In genomic region chr5:128777052-128777451, GRCh38 we compare ENCODE assay signal across 10 cellular contexts.
DNase-seq lines count a peak whose midpoint lies in the region; ATAC-seq lines count a peak whose summit lies in the region.
"Had no signal": no experiment of that assay in that cellular context is flagged by ENCODE, and none has a peak within 500 bp of the region (broad histone marks: within the 10 kb centered on the region; RNA-seq: fewer than 3 reads in every experiment).

No MANE protein-coding gene starts in this region.

- peak; percentile 91 for ATAC-seq in GM18909 (IDR thresholded peaks at IDR 0.05; ENCODE audit: poor library complexity, unreplicated experiment)
- ATAC-seq in HG02610 (IDR thresholded peaks at IDR 0.05; ENCODE audit: unreplicated experiment): peak; percentile 92
- ATAC-seq in HG03469 (IDR thresholded peaks at IDR 0.05; ENCODE audit: unreplicated experiment): peak; percentile 90
- ATAC-seq: SK-N-SH treated with all-trans-retinoic acid at 6 μM for 48 hours had no signal

- DNase-seq in Daoy (ENCODE audit: low read depth) (peak; percentile 19), NCI-H345 (lab: John Stamatoyannopoulos, UW) (no peak), kidney tubule cell (ENCODE audit: low spot score) (no peak), HuH-7 (ENCODE audit: low spot score) (no peak), inferior parietal cortex (ENCODE audit: extremely low spot score) (no peak)
- DNase-seq: NCI-H1436 treated with DMSO at 0.1 percent for 48 hours had no signal
